ENCODE assay signal across 28 cellular contexts in the genomic region with DNA sequence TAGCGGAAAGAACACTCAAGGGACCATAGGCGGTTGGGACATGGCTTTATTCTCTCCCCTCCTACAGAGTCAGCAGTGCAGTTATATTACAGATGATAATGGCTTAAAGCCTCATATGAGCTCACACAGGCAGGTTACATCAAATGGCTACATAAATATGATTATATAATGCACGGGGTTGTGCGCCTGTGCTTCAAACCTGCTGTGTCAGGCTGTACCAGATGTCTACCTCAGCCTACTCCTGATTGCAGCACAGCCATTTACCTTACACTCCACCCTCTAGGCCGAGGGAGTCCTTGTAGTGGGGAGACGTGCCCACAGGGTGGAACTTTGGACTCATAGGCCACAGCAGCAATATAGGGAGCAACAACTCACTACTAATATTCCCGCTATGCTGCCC.
"Had no signal": no experiment of that assay in that cellular context is flagged by ENCODE, and none has a peak within 500 bp of the region (broad histone marks: within the 10 kb centered on the region; RNA-seq: fewer than 3 reads in every experiment).

No MANE protein-coding gene starts in this region.

- H3K27ac ChIP-seq: neural progenitor cell, ovary, parathyroid adenoma, psoas muscle, right lobe of liver, sigmoid colon, stomach, thyroid gland, tibial nerve, upper lobe of left lung, vagina had no signal

- H2AFZ ChIP-seq: neural progenitor cell, parathyroid adenoma had no signal

- H3K4me1 ChIP-seq: parathyroid adenoma, thyroid gland had no signal

- H3K79me2 ChIP-seq: parathyroid adenoma had no signal

- H3K36me3 Mint-ChIP-seq: natural killer cell had no signal

- H3K27me3 Mint-ChIP-seq: progenitor cell of endocrine pancreas; stimulated activated naive B cell treated with anti-CD40 and anti-IgM and Interleukin-4, amounts not matched to agents 10 μg/mL and 1 μg/mL and 100 μg/mL, for 72 hours; stimulated activated naive CD8-positive, alpha-beta T cell treated with anti-CD3 and anti-CD28 coated beads, Interleukin-15, Interleukin-2, amounts not matched to agents 100 ng/mL and 50 ng/mL, for 24 hours had no signal

- H3K4me3 Mint-ChIP-seq: natural killer cell; nephron; neural progenitor cell; stimulated activated effector memory CD8-positive, alpha-beta T cell treated with anti-CD3 and anti-CD28 coated beads, Interleukin-12 subunit alpha, Interleukin-12 subunit beta, amount 100 ng/mL, for 72 hours; stimulated activated naive B cell treated with anti-CD40 and anti-IgM and Interleukin-4, amounts not matched to agents 10 μg/mL and 1 μg/mL and 100 μg/mL, for 72 hours; stimulated activated naive CD8-positive, alpha-beta T cell treated with anti-CD3 and anti-CD28 coated beads, Interleukin-15, Interleukin-2, amounts not matched to agents 100 ng/mL and 50 ng/mL, for 24 hours had no signal

- H3K36me3 ChIP-seq: neural progenitor cell, ovary, right lobe of liver, sigmoid colon, thoracic aorta, thyroid gland, upper lobe of left lung, vagina had no signal

- DNase-seq: natural killer cell; occipital lobe; ovary; posterior cingulate gyrus; psoas muscle; right cardiac atrium; right lobe of liver; sigmoid colon; small intestine; stimulated activated CD4-positive, alpha-beta T cell treated with anti-CD3 and anti-CD28 coated beads, Interleukin-15, amount 100 ng/mL, for 24 hours; stimulated activated CD4-positive, alpha-beta T cell treated with anti-CD3 and anti-CD28 coated beads, Interleukin-2, amount 100 ng/mL, for 24 hours; stimulated activated CD4-positive, alpha-beta T cell treated with anti-CD3 and anti-CD28 coated beads, Interleukin-2, amount 100 ng/mL, for 48 hours; stimulated activated CD4-positive, alpha-beta T cell treated with anti-CD3 and anti-CD28 coated beads, Interleukin-4, amount 100 ng/mL, for 24 hours; stimulated activated naive B cell treated with anti-CD40 and anti-IgM and Interleukin-4, amounts not matched to agents 10 μg/mL and 1 μg/mL and 100 μg/mL, for 72 hours; stimulated activated naive CD4-positive, alpha-beta T cell treated with Interleukin-2 at 50 U/mL for 16 hours; stomach; thyroid gland; trophoblast cell; upper lobe of left lung had no signal

- H3K4me2 ChIP-seq: neural progenitor cell had no signal

- H3K4me3 ChIP-seq: neural progenitor cell, ovary, psoas muscle, right lobe of liver, sigmoid colon, stomach, thoracic aorta, thyroid gland, tibial nerve, upper lobe of left lung, vagina had no signal

- H3K9me3 ChIP-seq: ovary, psoas muscle, right lobe of liver, sigmoid colon, stomach, thoracic aorta, thyroid gland, tibial nerve, upper lobe of left lung, vagina had no signal

- H3K9me3 Mint-ChIP-seq: natural killer cell; stimulated activated effector memory CD8-positive, alpha-beta T cell treated with anti-CD3 and anti-CD28 coated beads, Interleukin-12 subunit alpha, Interleukin-12 subunit beta, amount 100 ng/mL, for 72 hours had no signal

- H3K27ac Mint-ChIP-seq: natural killer cell; nephron; neural progenitor cell; progenitor cell of endocrine pancreas; stimulated activated effector memory CD8-positive, alpha-beta T cell treated with anti-CD3 and anti-CD28 coated beads, Interleukin-12 subunit alpha, Interleukin-12 subunit beta, amount 100 ng/mL, for 72 hours; stimulated activated naive B cell treated with anti-CD40 and anti-IgM and Interleukin-4, amounts not matched to agents 10 μg/mL and 1 μg/mL and 100 μg/mL, for 72 hours; stimulated activated naive CD8-positive, alpha-beta T cell treated with anti-CD3 and anti-CD28 coated beads, Interleukin-15, Interleukin-2, amounts not matched to agents 100 ng/mL and 50 ng/mL, for 24 hours had no signal
